1 cellular context compared by ENCODE assay signal in the genomic region with DNA sequence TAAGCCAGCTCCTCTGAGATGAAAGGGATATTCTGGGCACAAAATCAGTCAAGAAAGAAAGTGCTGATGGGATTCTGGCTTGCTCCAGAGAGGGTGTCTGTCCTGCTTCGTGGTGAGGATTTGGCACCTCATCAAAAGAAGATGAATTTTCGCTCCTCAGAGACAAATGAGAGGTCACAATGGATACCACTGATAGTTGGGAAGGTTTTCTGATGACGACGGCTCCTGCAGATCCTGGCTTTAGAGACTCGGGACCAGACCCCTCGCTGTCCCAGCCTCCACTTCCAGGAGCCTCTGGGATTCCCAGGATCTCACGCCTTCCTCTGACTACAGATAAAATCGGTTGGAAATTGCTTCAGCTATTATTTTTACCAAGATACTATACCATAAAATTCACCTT.
TF ChIP-seq lines count a peak whose summit lies in the region.

No MANE protein-coding gene starts in this region.

TF ChIP-seq in H1, 55 proteins besides CTCF, POLR2A, EP300 and RAD21:
- TF ChIP-seq CHD2 (IDR thresholded peaks at IDR 0.05; ENCODE audit: low read length) (no peak), ZNF274 (IDR thresholded peaks at IDR 0.05; ENCODE audit: borderline replicate concordance, extremely low read depth, low read length) (no peak), KDM1A (IDR thresholded peaks at IDR 0.05; ENCODE audit: borderline replicate concordance, low read length) (no peak), NANOG (IDR thresholded peaks at IDR 0.05; ENCODE audit: insufficient read depth, low read depth, low read length, poor library complexity, severe bottlenecking) (no peak), EZH2 (IDR thresholded peaks at IDR 0.05; ENCODE audit: low read depth, low read length, severe bottlenecking) (no peak), EGR1 (IDR thresholded peaks at IDR 0.05; ENCODE audit: borderline replicate concordance, low read depth, low read length) (no peak), JUN (IDR thresholded peaks at IDR 0.05; ENCODE audit: low read depth, low read length) (no peak), GTF2F1 (IDR thresholded peaks at IDR 0.05; ENCODE audit: borderline replicate concordance, low read depth, low read length) (no peak), FOSL1 (IDR thresholded peaks at IDR 0.05; ENCODE audit: insufficient read depth, low read depth, low read length) (no peak), TEAD4 (IDR thresholded peaks at IDR 0.05; ENCODE audit: low read depth, low read length) (no peak), NRF1 (IDR thresholded peaks at IDR 0.05; ENCODE audit: low read depth, low read length) (no peak), TAF7 (optimal IDR thresholded peaks at IDR 0.05; ENCODE audit: borderline replicate concordance, low read depth, low read length) (no peak), SIX5 (IDR thresholded peaks at IDR 0.05; ENCODE audit: low read depth, low read length) (no peak), PHF8 (conservative IDR thresholded peaks at IDR 0.05; ENCODE audit: low read depth, low read length) (no peak), CBX8 (IDR thresholded peaks at IDR 0.05; ENCODE audit: borderline replicate concordance, low read depth, low read length) (no peak), HDAC6 (IDR thresholded peaks at IDR 0.05; ENCODE audit: low read depth, low read length) (no peak), POU5F1 (IDR thresholded peaks at IDR 0.05; ENCODE audit: low read depth, low read length) (no peak), TBP (IDR thresholded peaks at IDR 0.05; ENCODE audit: low read depth, low read length) (no peak)
- TF ChIP-seq, protein P1, sequence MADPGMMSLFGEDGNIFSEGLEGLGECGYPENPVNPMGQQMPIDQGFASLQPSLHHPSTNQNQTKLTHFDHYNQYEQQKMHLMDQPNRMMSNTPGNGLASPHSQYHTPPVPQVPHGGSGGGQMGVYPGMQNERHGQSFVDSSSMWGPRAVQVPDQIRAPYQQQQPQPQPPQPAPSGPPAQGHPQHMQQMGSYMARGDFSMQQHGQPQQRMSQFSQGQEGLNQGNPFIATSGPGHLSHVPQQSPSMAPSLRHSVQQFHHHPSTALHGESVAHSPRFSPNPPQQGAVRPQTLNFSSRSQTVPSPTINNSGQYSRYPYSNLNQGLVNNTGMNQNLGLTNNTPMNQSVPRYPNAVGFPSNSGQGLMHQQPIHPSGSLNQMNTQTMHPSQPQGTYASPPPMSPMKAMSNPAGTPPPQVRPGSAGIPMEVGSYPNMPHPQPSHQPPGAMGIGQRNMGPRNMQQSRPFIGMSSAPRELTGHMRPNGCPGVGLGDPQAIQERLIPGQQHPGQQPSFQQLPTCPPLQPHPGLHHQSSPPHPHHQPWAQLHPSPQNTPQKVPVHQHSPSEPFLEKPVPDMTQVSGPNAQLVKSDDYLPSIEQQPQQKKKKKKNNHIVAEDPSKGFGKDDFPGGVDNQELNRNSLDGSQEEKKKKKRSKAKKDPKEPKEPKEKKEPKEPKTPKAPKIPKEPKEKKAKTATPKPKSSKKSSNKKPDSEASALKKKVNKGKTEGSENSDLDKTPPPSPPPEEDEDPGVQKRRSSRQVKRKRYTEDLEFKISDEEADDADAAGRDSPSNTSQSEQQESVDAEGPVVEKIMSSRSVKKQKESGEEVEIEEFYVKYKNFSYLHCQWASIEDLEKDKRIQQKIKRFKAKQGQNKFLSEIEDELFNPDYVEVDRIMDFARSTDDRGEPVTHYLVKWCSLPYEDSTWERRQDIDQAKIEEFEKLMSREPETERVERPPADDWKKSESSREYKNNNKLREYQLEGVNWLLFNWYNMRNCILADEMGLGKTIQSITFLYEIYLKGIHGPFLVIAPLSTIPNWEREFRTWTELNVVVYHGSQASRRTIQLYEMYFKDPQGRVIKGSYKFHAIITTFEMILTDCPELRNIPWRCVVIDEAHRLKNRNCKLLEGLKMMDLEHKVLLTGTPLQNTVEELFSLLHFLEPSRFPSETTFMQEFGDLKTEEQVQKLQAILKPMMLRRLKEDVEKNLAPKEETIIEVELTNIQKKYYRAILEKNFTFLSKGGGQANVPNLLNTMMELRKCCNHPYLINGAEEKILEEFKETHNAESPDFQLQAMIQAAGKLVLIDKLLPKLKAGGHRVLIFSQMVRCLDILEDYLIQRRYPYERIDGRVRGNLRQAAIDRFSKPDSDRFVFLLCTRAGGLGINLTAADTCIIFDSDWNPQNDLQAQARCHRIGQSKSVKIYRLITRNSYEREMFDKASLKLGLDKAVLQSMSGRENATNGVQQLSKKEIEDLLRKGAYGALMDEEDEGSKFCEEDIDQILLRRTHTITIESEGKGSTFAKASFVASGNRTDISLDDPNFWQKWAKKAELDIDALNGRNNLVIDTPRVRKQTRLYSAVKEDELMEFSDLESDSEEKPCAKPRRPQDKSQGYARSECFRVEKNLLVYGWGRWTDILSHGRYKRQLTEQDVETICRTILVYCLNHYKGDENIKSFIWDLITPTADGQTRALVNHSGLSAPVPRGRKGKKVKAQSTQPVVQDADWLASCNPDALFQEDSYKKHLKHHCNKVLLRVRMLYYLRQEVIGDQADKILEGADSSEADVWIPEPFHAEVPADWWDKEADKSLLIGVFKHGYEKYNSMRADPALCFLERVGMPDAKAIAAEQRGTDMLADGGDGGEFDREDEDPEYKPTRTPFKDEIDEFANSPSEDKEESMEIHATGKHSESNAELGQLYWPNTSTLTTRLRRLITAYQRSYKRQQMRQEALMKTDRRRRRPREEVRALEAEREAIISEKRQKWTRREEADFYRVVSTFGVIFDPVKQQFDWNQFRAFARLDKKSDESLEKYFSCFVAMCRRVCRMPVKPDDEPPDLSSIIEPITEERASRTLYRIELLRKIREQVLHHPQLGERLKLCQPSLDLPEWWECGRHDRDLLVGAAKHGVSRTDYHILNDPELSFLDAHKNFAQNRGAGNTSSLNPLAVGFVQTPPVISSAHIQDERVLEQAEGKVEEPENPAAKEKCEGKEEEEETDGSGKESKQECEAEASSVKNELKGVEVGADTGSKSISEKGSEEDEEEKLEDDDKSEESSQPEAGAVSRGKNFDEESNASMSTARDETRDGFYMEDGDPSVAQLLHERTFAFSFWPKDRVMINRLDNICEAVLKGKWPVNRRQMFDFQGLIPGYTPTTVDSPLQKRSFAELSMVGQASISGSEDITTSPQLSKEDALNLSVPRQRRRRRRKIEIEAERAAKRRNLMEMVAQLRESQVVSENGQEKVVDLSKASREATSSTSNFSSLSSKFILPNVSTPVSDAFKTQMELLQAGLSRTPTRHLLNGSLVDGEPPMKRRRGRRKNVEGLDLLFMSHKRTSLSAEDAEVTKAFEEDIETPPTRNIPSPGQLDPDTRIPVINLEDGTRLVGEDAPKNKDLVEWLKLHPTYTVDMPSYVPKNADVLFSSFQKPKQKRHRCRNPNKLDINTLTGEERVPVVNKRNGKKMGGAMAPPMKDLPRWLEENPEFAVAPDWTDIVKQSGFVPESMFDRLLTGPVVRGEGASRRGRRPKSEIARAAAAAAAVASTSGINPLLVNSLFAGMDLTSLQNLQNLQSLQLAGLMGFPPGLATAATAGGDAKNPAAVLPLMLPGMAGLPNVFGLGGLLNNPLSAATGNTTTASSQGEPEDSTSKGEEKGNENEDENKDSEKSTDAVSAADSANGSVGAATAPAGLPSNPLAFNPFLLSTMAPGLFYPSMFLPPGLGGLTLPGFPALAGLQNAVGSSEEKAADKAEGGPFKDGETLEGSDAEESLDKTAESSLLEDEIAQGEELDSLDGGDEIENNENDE (IDR thresholded peaks at IDR 0.05; ENCODE audit: insufficient replicate concordance, low read length), result no peak
- TF ChIP-seq, protein P2, sequence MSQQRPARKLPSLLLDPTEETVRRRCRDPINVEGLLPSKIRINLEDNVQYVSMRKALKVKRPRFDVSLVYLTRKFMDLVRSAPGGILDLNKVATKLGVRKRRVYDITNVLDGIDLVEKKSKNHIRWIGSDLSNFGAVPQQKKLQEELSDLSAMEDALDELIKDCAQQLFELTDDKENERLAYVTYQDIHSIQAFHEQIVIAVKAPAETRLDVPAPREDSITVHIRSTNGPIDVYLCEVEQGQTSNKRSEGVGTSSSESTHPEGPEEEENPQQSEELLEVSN (IDR thresholded peaks at IDR 0.05), result no peak
